In the genomic region with DNA sequence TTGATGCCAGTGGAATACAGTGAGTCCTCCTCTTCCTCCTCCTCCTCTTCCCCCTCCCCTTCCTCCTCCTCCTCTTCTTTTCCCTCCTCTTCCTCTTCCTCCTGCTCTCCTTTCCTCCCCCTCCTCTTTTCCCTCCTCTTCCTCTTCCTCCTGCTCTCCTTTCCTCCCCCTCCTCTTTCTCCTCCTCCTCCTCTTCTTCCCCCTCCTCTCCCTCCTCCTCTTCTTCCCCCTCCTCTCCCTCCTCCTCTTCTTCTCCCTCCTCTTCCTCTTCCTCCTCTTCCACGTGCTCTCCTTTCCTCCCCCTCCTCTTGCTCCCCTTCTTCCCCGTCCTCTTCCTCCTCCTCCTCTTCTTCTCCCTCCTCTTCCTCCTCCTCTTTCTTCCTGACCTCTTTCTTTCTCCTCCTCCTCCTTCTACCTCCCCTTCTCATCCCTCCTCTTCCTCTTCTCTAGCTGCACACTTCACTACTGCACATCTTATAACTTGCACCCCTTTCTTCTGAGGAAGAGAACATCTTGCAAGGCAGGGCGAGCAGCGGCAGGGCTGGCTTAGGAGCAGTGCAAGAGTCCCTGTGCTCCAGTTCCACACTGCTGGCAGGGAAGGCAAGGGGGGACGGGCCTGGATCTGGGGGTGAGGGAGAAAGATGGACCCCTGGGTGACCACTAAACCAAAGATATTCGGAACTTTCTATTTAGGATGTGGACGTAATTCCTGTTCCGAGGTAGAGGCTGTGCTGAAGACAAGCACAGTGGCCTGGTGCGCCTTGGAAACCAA, we compare ENCODE assay signal across 20 cellular contexts. TPM values are rescaled to one million over a fixed set of nuclear protein-coding genes. Genes with fewer than 3 reads are reported as not detected.
"Had no signal": no experiment of that assay in that cellular context is flagged by ENCODE, and none has a peak within 500 bp of the region (broad histone marks: within the 10 kb centered on the region; RNA-seq: fewer than 3 reads in every experiment).

No MANE protein-coding gene starts in this region.

- DNase-seq: activated CD4-positive, alpha-beta T cell treated with anti-CD3 and anti-CD28 coated beads for 48 hours; activated gamma-delta T cell treated with Interleukin-2 at 50 U/mL for 16 hours; dorsolateral prefrontal cortex; mammary epithelial cell; natural killer cell; right cardiac atrium; stimulated activated CD4-positive, alpha-beta T cell treated with anti-CD3 and anti-CD28 coated beads, Interleukin-4, amount 100 ng/mL, for 4 hours; upper lobe of right lung had no signal

- H3K4me2 ChIP-seq: smooth muscle cell had no signal

- H3K36me3 ChIP-seq: upper lobe of right lung had no signal

- ATAC-seq: activated CD8-positive, alpha-beta T cell treated with anti-CD3 and anti-CD28 coated beads for 36 hours; left lobe of liver; natural killer cell; right cardiac atrium; SK-N-SH treated with all-trans-retinoic acid at 6 μM for 48 hours; upper lobe of right lung had no signal

- H3K9me3 ChIP-seq: upper lobe of right lung had no signal

- H3K27ac ChIP-seq: dorsolateral prefrontal cortex, upper lobe of right lung had no signal

- FAIRE-seq: endometrium, keratinocyte had no signal

- H3K4me3 ChIP-seq: dorsolateral prefrontal cortex, smooth muscle cell, upper lobe of right lung had no signal

RNA-seq across cellular contexts. Expression of a gene that starts 5.6 kb away (rescaled TPM):
- total RNA-seq: activated CD8-positive, alpha-beta T cell treated with anti-CD3 and anti-CD28 coated beads for 36 hours; cardiac septum; dorsolateral prefrontal cortex; mammary epithelial cell; mononuclear cell; natural killer cell; posterior vena cava; right cardiac atrium; smooth muscle cell; T-helper 1 cell treated with Interleukin-12 subunit alpha and Interleukin-12 subunit beta and Interleukin-4 antibody, amounts not matched to agents 30 ng/mL and 1 ng/mL, for 36 hours; temporal lobe; upper lobe of right lung had no signal
- polyA plus RNA-seq: esophagus, keratinocyte, mammary epithelial cell, right cardiac atrium, smooth muscle cell had no signal

RNA-seq across cellular contexts. Expression of a gene that starts 43.7 kb away (rescaled TPM):
- total RNA-seq: activated CD8-positive, alpha-beta T cell treated with anti-CD3 and anti-CD28 coated beads for 36 hours; cardiac septum; left lobe of liver; mammary epithelial cell; mononuclear cell; natural killer cell; posterior vena cava; right cardiac atrium; T-helper 1 cell treated with Interleukin-12 subunit alpha and Interleukin-12 subunit beta and Interleukin-4 antibody, amounts not matched to agents 30 ng/mL and 1 ng/mL, for 36 hours; temporal lobe; upper lobe of right lung had no signal
- polyA plus RNA-seq: keratinocyte, mammary epithelial cell, right cardiac atrium had no signal
